In genomic region chr6:160992323-160993314, GRCh38 we compare ENCODE assay signal across 8 cellular contexts. TPM values are rescaled to one million over a fixed set of nuclear protein-coding genes. Genes with fewer than 3 reads are reported as not detected.
DNase-seq lines count a peak whose midpoint lies in the region; ATAC-seq and TF ChIP-seq lines count a peak whose summit lies in the region.

No MANE protein-coding gene starts in this region.

- TF ChIP-seq POLR2A in Peyer's patch (IDR thresholded peaks at IDR 0.05) = no peak

- H3K4me1 ChIP-seq in Peyer's patch (peaks cover 0 to 16% (median 0%) of the 10 kb centered on the region in 4 donors), right cardiac atrium (ENCODE audit: control insufficient read depth, insufficient read depth, low read length) (peaks cover 7% of the 10 kb centered on the region), psoas muscle (peaks cover 26% of the 10 kb centered on the region)

- ATAC-seq in GM21529 (IDR thresholded peaks at IDR 0.05; ENCODE audit: unreplicated experiment) (peak; percentile 33), right cardiac atrium (peak; percentile 64 to 65), psoas muscle (peak in 2 of 4 donors; percentile 38 to 60)

- H3K27ac ChIP-seq in Peyer's patch (peak overlapping the region; percentile 78 to 94 (median 89)), angular gyrus (ENCODE audit: low read depth, low read length) (peak overlapping the region; percentile 87), right cardiac atrium (ENCODE audit: low read length) (peak overlapping the region; percentile 96), psoas muscle (peak overlapping the region; percentile 93)

- H3K36me3 ChIP-seq in Peyer's patch (no peaks in the 10 kb centered on the region), psoas muscle (ENCODE audit: insufficient read depth in 1 of 2, low read depth in 1 of 2) (no peaks in the 10 kb centered on the region)

- H3K9me3 ChIP-seq in Peyer's patch (no peaks in the 10 kb centered on the region), right cardiac atrium (ENCODE audit: control insufficient read depth, low read length) (no peaks in the 10 kb centered on the region), psoas muscle (no peaks in the 10 kb centered on the region)

- peak overlapping the region; percentile 67 to 98 (median 87) for H3K4me3 ChIP-seq in Peyer's patch
- H3K4me3 ChIP-seq in right cardiac atrium (ENCODE audit: low read length) = peak overlapping the region; percentile 52
- peak overlapping the region; percentile 94 for H3K4me3 ChIP-seq in psoas muscle

- DNase-seq in GDM1 (lab: John Stamatoyannopoulos, UW) (peak; percentile 15), Peyer's patch (peak in 2 of 3 donors; percentile 25 to 69), right cardiac atrium (peak in 1 of 3 donors; percentile 37), psoas muscle (no peak), cortex of kidney (lab: John Stamatoyannopoulos, UW) (no peak)

- TF ChIP-seq CTCF in Peyer's patch (IDR thresholded peaks at IDR 0.05) (peak in 5 of 6 experiments; percentile 22 to 56 (median 44)), psoas muscle (IDR thresholded peaks at IDR 0.05) (peak; percentile 47)

- H3K27me3 ChIP-seq in Peyer's patch = no peaks in the 10 kb centered on the region
- H3K27me3 ChIP-seq in right cardiac atrium (ENCODE audit: control insufficient read depth, insufficient read depth) = no peaks in the 10 kb centered on the region
- H3K27me3 ChIP-seq in psoas muscle (ENCODE audit: insufficient read depth in 3 of 3, low read length in 2 of 3) = no peaks in the 10 kb centered on the region

- TF ChIP-seq RAD21 in Ishikawa (IDR thresholded peaks at IDR 0.05; ENCODE audit: low read depth) = peak; percentile 60

- under 1% methylated on average over 19 of the region's 19 CpGs for WGBS in right cardiac atrium
- 0 to 1% (median 0%) methylated on average over 19 of the region's 19 CpGs for WGBS in psoas muscle, 3 donors

- intact Hi-C loops in right cardiac atrium (cut with DNase I) (loop anchor here (5.0 to 10.0 kb wide), 2 partner anchors 60 to 382 kb away; no protein-coding TSS in a partner anchor), psoas muscle (cut with DNase I) (loop anchor here in 1 of 2 donors (2.0 kb wide), 1 partner anchor 62 kb away; no protein-coding TSS in a partner anchor)

- TF ChIP-seq EP300 in Ishikawa (IDR thresholded peaks at IDR 0.05; ENCODE audit: borderline replicate concordance) = no peak

TF ChIP-seq in Ishikawa, 13 proteins besides CTCF, POLR2A, EP300 and RAD21:
- TF ChIP-seq ZBTB7A (IDR thresholded peaks at IDR 0.05; ENCODE audit: low read depth) (no peak), TAF1 (IDR thresholded peaks at IDR 0.05; ENCODE audit: low read depth) (no peak; the same call in 1 of the 2 replicates), REST (IDR thresholded peaks at IDR 0.05; ENCODE audit: low read depth) (no peak), YY1 (IDR thresholded peaks at IDR 0.05; ENCODE audit: low read depth) (no peak), FOXM1 (IDR thresholded peaks at IDR 0.05; ENCODE audit: borderline replicate concordance, low read depth) (no peak), CEBPB (IDR thresholded peaks at IDR 0.05) (no peak), CREB1 (IDR thresholded peaks at IDR 0.05; ENCODE audit: low read depth) (no peak), NFIC (IDR thresholded peaks at IDR 0.05) (no peak), TCF12 (IDR thresholded peaks at IDR 0.05; ENCODE audit: low read depth) (no peak), TEAD4 (IDR thresholded peaks at IDR 0.05) (no peak), EGR1 (IDR thresholded peaks at IDR 0.05) (no peak), USF1 (IDR thresholded peaks at IDR 0.05) (no peak), MAX (IDR thresholded peaks at IDR 0.05) (no peak)
TF ChIP-seq in Ishikawa: peak in this region for 0.

RNA-seq across cellular contexts. Expression of gene MAP3K4, which starts 1.1 kb away (rescaled TPM):
- total RNA-seq in Peyer's patch (10 to 100 TPM; 24.3 to 99.0 (median 37.4) TPM), right cardiac atrium (10 to 100 TPM; 28.0 to 42.3 (median 33.7) TPM), psoas muscle (10 to 100 TPM; 17.8 to 45.8 (median 19.6) TPM)
- polyA plus RNA-seq in right cardiac atrium (11.8 TPM), psoas muscle (10 to 100 TPM; 13.5 to 20.3 (median 19.4) TPM)

Comparison
In these comparisons a context has a peak if more than half of its experiments do, and no peak if none do; other contexts are left out.
1. DNase-seq: peak in GDM1 (single experiment) and Peyer's patch (2 of 3); none in psoas muscle (0 of 2) and cortex of kidney (single experiment).
2. Peak in every context shown above with its lines, with median percentiles within 50 percentile points of each other: H3K27ac ChIP-seq and H3K4me3 ChIP-seq.